Comparison of ENCODE assay signal across 11 cellular contexts in the genomic region with DNA sequence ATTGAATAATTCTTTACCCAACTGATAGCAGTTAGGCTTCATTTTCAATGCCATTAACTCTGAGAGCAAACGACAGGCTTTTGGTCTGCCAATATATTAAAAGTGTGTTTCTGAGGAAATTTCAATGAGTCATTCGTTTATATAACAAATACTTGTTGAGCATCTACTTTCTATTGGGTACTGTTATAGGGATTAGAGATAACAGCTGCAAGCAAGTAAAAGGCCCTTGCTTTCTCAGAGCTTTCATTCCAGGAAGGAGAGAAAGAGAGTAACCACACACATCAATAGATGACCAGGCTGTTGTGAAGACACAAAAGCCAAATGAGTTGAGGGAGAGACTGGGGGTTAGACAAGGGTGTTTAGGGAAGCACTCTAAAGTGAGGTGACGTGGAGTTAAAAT. TPM values are rescaled to one million over a fixed set of nuclear protein-coding genes. Genes with fewer than 3 reads are reported as not detected.
A peak's percentile ranks its signal among the peaks of the same experiment; 100 is the strongest.
DNase-seq lines count a peak whose midpoint lies in the region; ATAC-seq and TF ChIP-seq lines count a peak whose summit lies in the region.
"Had no signal": no experiment of that assay in that cellular context is flagged by ENCODE, and none has a peak within 500 bp of the region (broad histone marks: within the 10 kb centered on the region; RNA-seq: fewer than 3 reads in every experiment).

No MANE protein-coding gene starts in this region.

- peak; percentile 69 for DNase-seq in activated CD4-positive, alpha-beta T cell treated with anti-CD3 and anti-CD28 coated beads, Interleukin-2, amount 10 ng/mL, durations not matched to agents 24 days and 14 days
- DNase-seq in activated CD4-positive, alpha-beta T cell treated with anti-CD3 and anti-CD28 coated beads, Interleukin-2, amount 50 U/mL, for 4 hours: no peak
- DNase-seq in activated CD4-positive, alpha-beta memory T cell treated with anti-CD3 and anti-CD28 coated beads, Interleukin-2, amount 10 ng/mL, durations not matched to agents 7 days and 5 days: no peak
- DNase-seq in hepatic stellate cell (ENCODE audit: low spot score) (peak; percentile 35), thyroid gland (no peak), omental fat pad (ENCODE audit: low spot score) (no peak)
- DNase-seq: glutamatergic neuron, NCI-H526 had no signal

- H3K27ac Mint-ChIP-seq in activated CD4-positive, alpha-beta T cell treated with anti-CD3 and anti-CD28 coated beads, Interleukin-2, amount 10 ng/mL, durations not matched to agents 24 days and 14 days: peak overlapping the region; percentile 85
- H3K27ac Mint-ChIP-seq in activated CD4-positive, alpha-beta memory T cell treated with anti-CD3 and anti-CD28 coated beads, Interleukin-2, amount 10 ng/mL, durations not matched to agents 7 days and 5 days: peak overlapping the region; percentile 68

- ATAC-seq in HG03108 (IDR thresholded peaks at IDR 0.05; ENCODE audit: unreplicated experiment) (no peak), omental fat pad (ENCODE audit: low FRiP score) (no peak), GM19397 (IDR thresholded peaks at IDR 0.05; ENCODE audit: unreplicated experiment) (no peak)

- no peak overlapping the region for H3K4me3 ChIP-seq in thyroid gland (replicated peaks in 1 of 3)
- H3K4me3 ChIP-seq: prostate gland had no signal

- H3K36me3 ChIP-seq in thyroid gland: no peaks in the 10 kb centered on the region
- H3K36me3 ChIP-seq: prostate gland had no signal

- no peak for TF ChIP-seq POLR2A in thyroid gland (IDR thresholded peaks at IDR 0.05)

- CTCF ChIA-PET in activated CD4-positive, alpha-beta memory T cell treated with anti-CD3 and anti-CD28 coated beads, Interleukin-2, amount 10 ng/mL, durations not matched to agents 7 days and 5 days (lab: Charles Lee): interaction anchor here (0.8 to 2.6 kb wide), 4 partner anchors 9 to 217 kb away, joined by 3 to 8 read pairs (median 5); no protein-coding TSS in a partner anchor

- intact Hi-C loops in activated CD4-positive, alpha-beta T cell treated with anti-CD3 and anti-CD28 coated beads, Interleukin-2, amount 10 ng/mL, durations not matched to agents 24 days and 14 days (cut with micrococcal nuclease): loop anchor here (5.0 kb wide), 1 partner anchor 43 kb away; no protein-coding TSS in a partner anchor
- intact Hi-C loops in thyroid gland (cut with DNase I): no loop called here

- WGBS in thyroid gland, 2 donors: 53 to 57% methylated on average over 3 of the region's 3 CpGs

- H3K9me3 Mint-ChIP-seq in activated CD4-positive, alpha-beta T cell treated with anti-CD3 and anti-CD28 coated beads, Interleukin-2, amount 10 ng/mL, durations not matched to agents 24 days and 14 days: peaks cover 12% of the 10 kb centered on the region
- no peaks in the 10 kb centered on the region for H3K9me3 Mint-ChIP-seq in activated CD4-positive, alpha-beta memory T cell treated with anti-CD3 and anti-CD28 coated beads, Interleukin-2, amount 10 ng/mL, durations not matched to agents 7 days and 5 days

- no peaks in the 10 kb centered on the region for H3K9me3 ChIP-seq in thyroid gland
- H3K9me3 ChIP-seq: prostate gland had no signal

- peaks cover 76% of the 10 kb centered on the region for H3K36me3 Mint-ChIP-seq in activated CD4-positive, alpha-beta T cell treated with anti-CD3 and anti-CD28 coated beads, Interleukin-2, amount 10 ng/mL, durations not matched to agents 24 days and 14 days (ENCODE audit: low read depth)
- peaks cover 85% of the 10 kb centered on the region for H3K36me3 Mint-ChIP-seq in activated CD4-positive, alpha-beta memory T cell treated with anti-CD3 and anti-CD28 coated beads, Interleukin-2, amount 10 ng/mL, durations not matched to agents 7 days and 5 days (ENCODE audit: low read depth)

- H3K4me1 ChIP-seq in thyroid gland: peaks cover 57 to 72% of the 10 kb centered on the region in 2 donors

- no peaks in the 10 kb centered on the region for H3K27me3 Mint-ChIP-seq in activated CD4-positive, alpha-beta T cell treated with anti-CD3 and anti-CD28 coated beads, Interleukin-2, amount 10 ng/mL, durations not matched to agents 24 days and 14 days
- H3K27me3 Mint-ChIP-seq in activated CD4-positive, alpha-beta memory T cell treated with anti-CD3 and anti-CD28 coated beads, Interleukin-2, amount 10 ng/mL, durations not matched to agents 7 days and 5 days: no peaks in the 10 kb centered on the region

- peaks cover 85% of the 10 kb centered on the region for H3K4me1 Mint-ChIP-seq in activated CD4-positive, alpha-beta T cell treated with anti-CD3 and anti-CD28 coated beads, Interleukin-2, amount 10 ng/mL, durations not matched to agents 24 days and 14 days
- peaks cover 94% of the 10 kb centered on the region for H3K4me1 Mint-ChIP-seq in activated CD4-positive, alpha-beta memory T cell treated with anti-CD3 and anti-CD28 coated beads, Interleukin-2, amount 10 ng/mL, durations not matched to agents 7 days and 5 days

- H3K27me3 ChIP-seq in thyroid gland: no peaks in the 10 kb centered on the region

- POLR2A ChIA-PET in activated CD4-positive, alpha-beta memory T cell treated with anti-CD3 and anti-CD28 coated beads, Interleukin-2, amount 10 ng/mL, durations not matched to agents 7 days and 5 days (lab: Charles Lee): interaction anchor here (0.9 to 30.8 kb wide), 11 partner anchors 9 to 258 kb away, joined by 3 to 634 read pairs (median 5); a partner anchor contains a TSS

- no peak for TF ChIP-seq CTCF in thyroid gland (IDR thresholded peaks at IDR 0.05)
- TF ChIP-seq CTCF in omental fat pad (IDR thresholded peaks at IDR 0.05): no peak

- peak overlapping the region in 2 of 3 donors; percentile 63 to 70 for H3K27ac ChIP-seq in thyroid gland
- H3K27ac ChIP-seq: prostate gland had no signal

- H3K4me3 Mint-ChIP-seq in activated CD4-positive, alpha-beta T cell treated with anti-CD3 and anti-CD28 coated beads, Interleukin-2, amount 10 ng/mL, durations not matched to agents 24 days and 14 days: peak overlapping the region; percentile 57
- peak overlapping the region; percentile 1 for H3K4me3 Mint-ChIP-seq in activated CD4-positive, alpha-beta memory T cell treated with anti-CD3 and anti-CD28 coated beads, Interleukin-2, amount 10 ng/mL, durations not matched to agents 7 days and 5 days

RNA-seq across cellular contexts. Expression of a gene that starts 35.7 kb away (rescaled TPM):
- total RNA-seq in activated CD4-positive, alpha-beta T cell treated with anti-CD3 and anti-CD28 coated beads, Interleukin-2, amount 10 ng/mL, durations not matched to agents 24 days and 14 days: 488 and 489 TPM in 2 replicates
- 100 to 1,000 TPM; 634 to 645 TPM for total RNA-seq in activated CD4-positive, alpha-beta memory T cell treated with anti-CD3 and anti-CD28 coated beads, Interleukin-2, amount 10 ng/mL, durations not matched to agents 7 days and 5 days
- total RNA-seq in thyroid gland (100 to 1,000 TPM; 164 to 302 (median 189) TPM), omental fat pad (100 to 1,000 TPM in 3 of 4 donors, 10 to 100 TPM in 1; 92.7 to 627 (median 158) TPM)

Comparison
In these comparisons a context has a peak if more than half of its experiments do, and no peak if none do; other contexts are left out.
1. DNase-seq: peak in activated CD4-positive, alpha-beta T cell treated with anti-CD3 and anti-CD28 coated beads, Interleukin-2, amount 10 ng/mL, durations not matched to agents 24 days and 14 days (single experiment) and hepatic stellate cell (single experiment); none in activated CD4-positive, alpha-beta T cell treated with anti-CD3 and anti-CD28 coated beads, Interleukin-2, amount 50 U/mL, for 4 hours (0 of 2), activated CD4-positive, alpha-beta memory T cell treated with anti-CD3 and anti-CD28 coated beads, Interleukin-2, amount 10 ng/mL, durations not matched to agents 7 days and 5 days (single experiment), thyroid gland (0 of 2) and omental fat pad (single experiment).